Comparison of ENCODE assay signal across 15 cellular contexts in genomic region chr1:8727809-8728213, GRCh38.
A peak's percentile ranks its signal among the peaks of the same experiment; 100 is the strongest.
DNase-seq lines count a peak whose midpoint lies in the region; TF ChIP-seq lines count a peak whose summit lies in the region.
"Had no signal": no experiment of that assay in that cellular context is flagged by ENCODE, and none has a peak within 500 bp of the region (broad histone marks: within the 10 kb centered on the region; RNA-seq: fewer than 3 reads in every experiment).

No MANE protein-coding gene starts in this region.

- TF ChIP-seq CTCF in fibroblast of mammary gland (conservative IDR thresholded peaks at IDR 0.05; ENCODE audit: control insufficient read depth, insufficient read depth, low read depth, low read length) (no peak), progenitor cell of endocrine pancreas (IDR thresholded peaks at IDR 0.05; ENCODE audit: unreplicated experiment) (no peak), prostate gland (IDR thresholded peaks at IDR 0.05) (no peak)

- peak; percentile 56 for DNase-seq in DMS153 (lab: John Stamatoyannopoulos, UW)
- no peak for DNase-seq in DMS153 treated with DMSO at 0.1 percent for 48 hours (lab: John Stamatoyannopoulos, UW; ENCODE audit: unreplicated experiment)
- DNase-seq in NCI-H2196 (lab: John Stamatoyannopoulos, UW; ENCODE audit: unreplicated experiment) = peak; percentile 43
- DNase-seq in fibroblast of mammary gland (ENCODE audit: low read depth) = peak; percentile 33
- DNase-seq in progenitor cell of endocrine pancreas (ENCODE audit: low spot score, unreplicated experiment) = no peak
- DNase-seq in NK-92 (lab: John Stamatoyannopoulos, UW; ENCODE audit: unreplicated experiment) = no peak
- no peak for DNase-seq in activated gamma-delta T cell treated with Interleukin-2 at 50 U/mL for 16 hours
- DNase-seq in prostate gland (ENCODE audit: low spot score) = no peak
- DNase-seq: activated CD4-positive, alpha-beta T cell treated with anti-CD3 and anti-CD28 coated beads, Interleukin-2, amount 50 U/mL, for 1 hour; activated naive CD4-positive, alpha-beta T cell; Calu3; foreskin keratinocyte; left lung had no signal

- H3K27ac Mint-ChIP-seq in progenitor cell of endocrine pancreas = peak overlapping the region; percentile 59

- H3K4me1 Mint-ChIP-seq in progenitor cell of endocrine pancreas (ENCODE audit: low read depth) = peaks cover 22% of the 10 kb centered on the region

- H3K27ac ChIP-seq in prostate gland = no peak overlapping the region
- H3K27ac ChIP-seq: 22Rv1, foreskin keratinocyte, left lung had no signal

- no peak for TF ChIP-seq POLR2A in prostate gland (IDR thresholded peaks at IDR 0.05)

- no peaks in the 10 kb centered on the region for H3K27me3 Mint-ChIP-seq in progenitor cell of endocrine pancreas

- no peaks in the 10 kb centered on the region for H3K27me3 ChIP-seq in prostate gland (replicated peaks; ENCODE audit: insufficient read depth)
- H3K27me3 ChIP-seq: foreskin keratinocyte, left lung had no signal

- no peak overlapping the region for H3K4me3 Mint-ChIP-seq in progenitor cell of endocrine pancreas (ENCODE audit: low read depth)
- H3K4me3 Mint-ChIP-seq: T-helper 1 cell treated with Interleukin-12 subunit alpha and Interleukin-12 subunit beta and Interleukin-4 antibody, amounts not matched to agents 30 μg/mL and 1 μg/mL, for 36 hours had no signal

- H3K4me1 ChIP-seq in prostate gland (replicated peaks) = peaks cover 4% of the 10 kb centered on the region
- H3K4me1 ChIP-seq: foreskin keratinocyte had no signal

- WGBS in prostate gland = 55% methylated on average over 4 of the region's 4 CpGs

- intact Hi-C loops in prostate gland (cut with DNase I) = loop anchor here (5.0 to 10.0 kb wide), 2 partner anchors 166 to 263 kb away; no protein-coding TSS in a partner anchor

- no peaks in the 10 kb centered on the region for H3K36me3 ChIP-seq in prostate gland
- H3K36me3 ChIP-seq: left lung had no signal

- peaks cover 14% of the 10 kb centered on the region for H3K9me3 Mint-ChIP-seq in progenitor cell of endocrine pancreas (ENCODE audit: low read depth)

- H3K4me3 ChIP-seq in fibroblast of mammary gland (ENCODE audit: control insufficient read depth, low read depth, low read length) = no peak overlapping the region
- no peak overlapping the region for H3K4me3 ChIP-seq in prostate gland
- H3K4me3 ChIP-seq: left lung had no signal

- H3K9me3 ChIP-seq in prostate gland = no peaks in the 10 kb centered on the region

- peaks cover 13% of the 10 kb centered on the region for H3K36me3 Mint-ChIP-seq in progenitor cell of endocrine pancreas (ENCODE audit: insufficient read depth)

Comparison
In these comparisons a context has a peak if more than half of its experiments do, and no peak if none do; other contexts are left out.
1. DNase-seq: peak in DMS153 (single experiment), NCI-H2196 (single experiment) and fibroblast of mammary gland (single experiment); none in DMS153 treated with DMSO at 0.1 percent for 48 hours (single experiment), progenitor cell of endocrine pancreas (single experiment), NK-92 (single experiment), activated gamma-delta T cell treated with Interleukin-2 at 50 U/mL for 16 hours (single experiment) and prostate gland (single experiment).